Comparison of ENCODE assay signal across 14 cellular contexts in genomic region chr10:94194256-94194655, GRCh38.
A peak's percentile ranks its signal among the peaks of the same experiment; 100 is the strongest.
DNase-seq lines count a peak whose midpoint lies in the region; ATAC-seq, FAIRE-seq and TF ChIP-seq lines count a peak whose summit lies in the region.
"Had no signal": no experiment of that assay in that cellular context is flagged by ENCODE, and none has a peak within 500 bp of the region (broad histone marks: within the 10 kb centered on the region; RNA-seq: fewer than 3 reads in every experiment).

No MANE protein-coding gene starts in this region.

- no peak overlapping the region for H3K4me3 ChIP-seq in adipocyte (ENCODE audit: low read length)
- H3K4me3 ChIP-seq in gastroesophageal sphincter, result no peak overlapping the region
- no peak overlapping the region for H3K4me3 ChIP-seq in ovary
- no peak overlapping the region for H3K4me3 ChIP-seq in esophagus squamous epithelium
- H3K4me3 ChIP-seq: BLaER1 treated with 17β-estradiol and CSF1 and Interleukin-3, amounts not matched to agents 10 nM and 100 nM; testis had no signal

- H3K9me3 ChIP-seq in adipocyte (ENCODE audit: control insufficient read depth, low read length) (no peaks in the 10 kb centered on the region), gastroesophageal sphincter (no peaks in the 10 kb centered on the region), ovary (no peaks in the 10 kb centered on the region), esophagus squamous epithelium (no peaks in the 10 kb centered on the region)
- H3K9me3 ChIP-seq: BLaER1 treated with 17β-estradiol and CSF1 and Interleukin-3, amounts not matched to agents 10 nM and 100 nM; testis had no signal

- peaks cover 26% of the 10 kb centered on the region for H3K4me1 ChIP-seq in adipocyte (ENCODE audit: control insufficient read depth, insufficient read depth, low read length)
- peaks cover 18 to 40% (median 22%) of the 10 kb centered on the region in 3 donors for H3K4me1 ChIP-seq in gastroesophageal sphincter
- H3K4me1 ChIP-seq in ovary (ENCODE audit: insufficient read depth), result peaks cover 11% of the 10 kb centered on the region
- peaks cover 0 to 18% (median 0%) of the 10 kb centered on the region in 3 donors for H3K4me1 ChIP-seq in esophagus squamous epithelium
- H3K4me1 ChIP-seq: BLaER1 treated with 17β-estradiol and CSF1 and Interleukin-3, amounts not matched to agents 10 nM and 100 nM had no signal

- H3K27me3 ChIP-seq in adipocyte (replicated peaks; ENCODE audit: control insufficient read depth, insufficient read depth, low read length) (no peaks in the 10 kb centered on the region), gastroesophageal sphincter (no peaks in the 10 kb centered on the region), ovary (no peaks in the 10 kb centered on the region), esophagus squamous epithelium (no peaks in the 10 kb centered on the region)
- H3K27me3 ChIP-seq: BLaER1 treated with 17β-estradiol and CSF1 and Interleukin-3, amounts not matched to agents 10 nM and 100 nM; testis had no signal

- WGBS in gastroesophageal sphincter (ENCODE audit: low coverage in 1 of 2), 2 donors, result 11% methylated on average over 1 of the region's 1 CpG
- 20 to 28% (median 25%) methylated on average over 1 of the region's 1 CpG for WGBS in ovary, 3 donors
- WGBS in esophagus squamous epithelium, 2 donors, result 0 to 18% methylated on average over 1 of the region's 1 CpG

- DNase-seq in A172 (ENCODE audit: low spot score), result peak; percentile 79
- peak; percentile 20 for DNase-seq in H4 (ENCODE audit: low spot score)
- DNase-seq in adipocyte (ENCODE audit: low read depth), result peak; percentile 62
- DNase-seq in ovary, result no peak
- DNase-seq in NCI-H1092 (lab: John Stamatoyannopoulos, UW), result no peak
- no peak for DNase-seq in D721Med (ENCODE audit: insufficient read length, low spot score)
- DNase-seq in esophagus squamous epithelium (lab: John Stamatoyannopoulos, UW), result no peak
- DNase-seq: activated CD8-positive, alpha-beta memory T cell treated with anti-CD3 and anti-CD28 coated beads, Interleukin-2, amount 50 U/mL, for 48 hours; activated naive CD8-positive, alpha-beta T cell treated with anti-CD3 and anti-CD28 coated beads, Interleukin-2, amount 50 U/mL, for 24 hours; NCI-H345; testis had no signal

- H3K27ac ChIP-seq in gastroesophageal sphincter, result peak overlapping the region; percentile 53 to 72 (median 64)
- no peak overlapping the region for H3K27ac ChIP-seq in ovary
- peak overlapping the region in 1 of 4 donors; percentile 49 for H3K27ac ChIP-seq in esophagus squamous epithelium
- H3K27ac ChIP-seq: BLaER1 treated with 17β-estradiol and CSF1 and Interleukin-3, amounts not matched to agents 10 nM and 100 nM; testis had no signal

- ATAC-seq in gastroesophageal sphincter, result peak; percentile 28
- ATAC-seq: activated naive CD8-positive, alpha-beta T cell treated with anti-CD3 and anti-CD28 coated beads, Interleukin-2, amount 50 U/mL, for 24 hours; left lobe of liver had no signal

- TF ChIP-seq POLR2A in gastroesophageal sphincter (IDR thresholded peaks at IDR 0.05) (no peak), ovary (IDR thresholded peaks at IDR 0.05) (no peak), esophagus squamous epithelium (IDR thresholded peaks at IDR 0.05) (no peak)

- intact Hi-C loops in ovary (cut with DNase I), result no loop called here
- intact Hi-C loops in esophagus squamous epithelium (cut with DNase I), result no loop called here

- TF ChIP-seq CTCF in gastroesophageal sphincter (IDR thresholded peaks at IDR 0.05), result no peak
- no peak for TF ChIP-seq CTCF in ovary (IDR thresholded peaks at IDR 0.05)
- no peak for TF ChIP-seq CTCF in D721Med (IDR thresholded peaks at IDR 0.05; ENCODE audit: insufficient read depth, missing control alignments)
- TF ChIP-seq CTCF in esophagus squamous epithelium (IDR thresholded peaks at IDR 0.05), result no peak

- TF ChIP-seq EP300 in gastroesophageal sphincter (IDR thresholded peaks at IDR 0.05) (no peak), ovary (IDR thresholded peaks at IDR 0.05) (no peak)

- H3K9ac ChIP-seq in adipocyte (ENCODE audit: low read length), result no peak overlapping the region
- H3K9ac ChIP-seq: BLaER1 treated with 17β-estradiol and CSF1 and Interleukin-3, amounts not matched to agents 10 nM and 100 nM had no signal

- H3K36me3 ChIP-seq in adipocyte (ENCODE audit: control insufficient read depth, insufficient read depth, low read length, severe bottlenecking), result no peaks in the 10 kb centered on the region
- H3K36me3 ChIP-seq in gastroesophageal sphincter, result no peaks in the 10 kb centered on the region
- no peaks in the 10 kb centered on the region for H3K36me3 ChIP-seq in ovary
- no peaks in the 10 kb centered on the region for H3K36me3 ChIP-seq in esophagus squamous epithelium
- H3K36me3 ChIP-seq: BLaER1 treated with 17β-estradiol and CSF1 and Interleukin-3, amounts not matched to agents 10 nM and 100 nM had no signal

- FAIRE-seq in D721Med (lab: Jason Lieb, UNC), result no peak

Comparison
In these comparisons a context has a peak if more than half of its experiments do, and no peak if none do; other contexts are left out.
1. DNase-seq: peak in A172 (single experiment), H4 (single experiment) and adipocyte (single experiment); none in ovary (0 of 5), NCI-H1092 (single experiment), D721Med (single experiment) and esophagus squamous epithelium (single experiment).
2. H3K27ac ChIP-seq: peak in gastroesophageal sphincter (4 of 4); none in ovary (0 of 2).